ENCODE assay signal across 23 cellular contexts in genomic region chr16:14360326-14361037, GRCh38.
"Had no signal": no experiment of that assay in that cellular context is flagged by ENCODE, and none has a peak within 500 bp of the region (broad histone marks: within the 10 kb centered on the region; RNA-seq: fewer than 3 reads in every experiment).

No MANE protein-coding gene starts in this region.

- ATAC-seq: activated T-cell treated with anti-CD3 and anti-CD28 coated beads, Interleukin-2, amount 50 U/mL, for 4 hours; T-cell had no signal

- H3K4me3 ChIP-seq: adrenal gland, MG63, Peyer's patch had no signal

- H3K27me3 ChIP-seq: adrenal gland, MG63, Peyer's patch had no signal

- H3K4me1 ChIP-seq: Peyer's patch had no signal

- H3K9ac ChIP-seq: KMS-11 had no signal

- H3K4me2 ChIP-seq: KMS-11 had no signal

- DNase-seq: activated CD4-positive, alpha-beta memory T cell treated with anti-CD3 and anti-CD28 coated beads for 36 hours; activated CD4-positive, alpha-beta T cell treated with anti-CD3 and anti-CD28 coated beads, Interleukin-2, amount 10 ng/mL, durations not matched to agents 7 days and 5 days; activated CD4-positive, CD25-positive, alpha-beta regulatory T cell; activated CD8-positive, alpha-beta memory T cell treated with anti-CD3 and anti-CD28 coated beads for 24 hours; activated effector memory CD4-positive, alpha-beta T cell treated with anti-CD3 and anti-CD28 coated beads, Interleukin-2, amount 50 U/mL, for 16 hours; activated naive CD4-positive, alpha-beta T cell treated with Interleukin-2 at 50 U/mL for 16 hours; activated T-cell treated with anti-CD3 and anti-CD28 coated beads, Interleukin-2, amount 50 U/mL, for 4 hours; adrenal gland; anterior cingulate cortex; cerebellar nuclear complex; MG63; MV-4-11; NCI-H1092 treated with DMSO at 0.1 percent for 48 hours; NCI-H1417 treated with DMSO at 0.1 percent for 48 hours; NCI-H2029; NCI-H2107; NCI-H510A treated with DMSO at 0.1 percent for 48 hours; NK-92 treated with Interleukin-12 subunit alpha and Interleukin-12 subunit beta, amount 100 ng/mL, for 24 hours; Peyer's patch; SIG-M5; T-cell had no signal

- H3K27ac ChIP-seq: adrenal gland, KMS-11, Peyer's patch, VCaP had no signal

- H3K36me3 ChIP-seq: adrenal gland, MG63, Peyer's patch had no signal

- H3K9me3 ChIP-seq: adrenal gland, MG63, Peyer's patch had no signal
